8 cellular contexts compared by ENCODE assay signal in genomic region chr5:1008451-1009358, GRCh38. TPM values are rescaled to one million over a fixed set of nuclear protein-coding genes. Genes with fewer than 3 reads are reported as not detected.
DNase-seq lines count a peak whose midpoint lies in the region; ATAC-seq and TF ChIP-seq lines count a peak whose summit lies in the region.

Gene NKD2, plus strand, starts transcription at chr5:1008802. Its CDS starts 256 bp downstream, at chr5:1009058.

- H3K4me3 ChIP-seq in esophagus muscularis mucosa (peak within 1 kb of the TSS; percentile 63 to 77 (median 65)), neural cell (ENCODE audit: low read length) (peak within 1 kb of the TSS; percentile 63)

- no peaks in the 10 kb centered on the region for H4K20me1 ChIP-seq in neural cell (ENCODE audit: insufficient read depth)

- H3K27ac ChIP-seq in esophagus muscularis mucosa (replicated peaks in 1 of 4), result peak within 1 kb of the TSS in 1 of 4 donors; percentile 35
- H3K27ac ChIP-seq in neural cell (ENCODE audit: low read length), result no peak within 1 kb of the TSS

- in situ Hi-C loops in KBM-7 (cut with MboI; ENCODE audit: low pct_unique_long_range_greater_than_20kb, low sequenced_read_pairs), result no loop called here

- peaks cover 21 to 57% (median 51%) of the 10 kb centered on the region in 4 donors for H3K4me1 ChIP-seq in esophagus muscularis mucosa

- no peak within 1 kb of the TSS for H2AFZ ChIP-seq in neural cell (ENCODE audit: low read depth, low read length)

- no peaks in the 10 kb centered on the region for H3K9me3 ChIP-seq in esophagus muscularis mucosa
- H3K9me3 ChIP-seq in neural cell (ENCODE audit: low read length), result no peaks in the 10 kb centered on the region

- no peak for ATAC-seq in GM21447 (IDR thresholded peaks at IDR 0.05; ENCODE audit: unreplicated experiment)

- TF ChIP-seq CTCF in esophagus muscularis mucosa (IDR thresholded peaks at IDR 0.05) (peak; percentile 63 to 73 (median 64)), neural cell (IDR thresholded peaks at IDR 0.05; ENCODE audit: poor library complexity, severe bottlenecking) (peak; percentile 84)

- WGBS in esophagus muscularis mucosa, result 19% methylated on average over 9 of the region's 108 CpGs

- peak; percentile 24 for DNase-seq in NCI-H1694 treated with DMSO at 0.1 percent for 48 hours (lab: John Stamatoyannopoulos, UW)
- no peak for DNase-seq in NCI-H1694 (lab: John Stamatoyannopoulos, UW)
- peak; percentile 48 for DNase-seq in KBM-7
- DNase-seq in activated CD4-positive, alpha-beta T cell treated with anti-CD3 and anti-CD28 coated beads, Interleukin-2, amount 50 U/mL, for 1 hour, result peak; percentile 33
- no peak for DNase-seq in esophagus muscularis mucosa (ENCODE audit: extremely low spot score)
- no peak for DNase-seq in NCI-H187 treated with DMSO at 0.1 percent for 48 hours (lab: John Stamatoyannopoulos, UW)

- peak; percentile 26 for TF ChIP-seq RAD21 in neural cell (conservative IDR thresholded peaks at IDR 0.05)

- intact Hi-C loops in esophagus muscularis mucosa (cut with DNase I), result loop anchor here (5.0 to 10.0 kb wide), 2 partner anchors 86 to 106 kb away; partner anchors contain the start of gene SLC12A7

- H3K4me2 ChIP-seq in neural cell (ENCODE audit: low read length), result no peak within 1 kb of the TSS

- no peak for TF ChIP-seq POLR2A in esophagus muscularis mucosa (IDR thresholded peaks at IDR 0.05; ENCODE audit: low read depth)

- TF ChIP-seq EP300 in esophagus muscularis mucosa (IDR thresholded peaks at IDR 0.05) (no peak), neural cell (conservative IDR thresholded peaks at IDR 0.05; ENCODE audit: poor library complexity, severe bottlenecking) (no peak)

- no peaks in the 10 kb centered on the region for H3K79me2 ChIP-seq in neural cell (replicated peaks; ENCODE audit: insufficient read depth, low read length)

- peaks cover 0 to 83% (median 23%) of the 10 kb centered on the region in 4 donors for H3K27me3 ChIP-seq in esophagus muscularis mucosa
- H3K27me3 ChIP-seq in neural cell (ENCODE audit: insufficient read depth, low read depth, low read length), result peaks cover 57% of the 10 kb centered on the region

- no peaks in the 10 kb centered on the region for H3F3A ChIP-seq in neural cell (ENCODE audit: insufficient read depth, low read length, poor library complexity, severe bottlenecking)

- H3K9me2 ChIP-seq in neural cell (ENCODE audit: insufficient read depth, low read length), result no peaks in the 10 kb centered on the region

- peak within 1 kb of the TSS; percentile 55 for H3K9ac ChIP-seq in neural cell (ENCODE audit: low read length)

- no peaks in the 10 kb centered on the region for H3K36me3 ChIP-seq in esophagus muscularis mucosa
- H3K36me3 ChIP-seq in neural cell (ENCODE audit: insufficient read depth, low read length), result no peaks in the 10 kb centered on the region

TF ChIP-seq in neural cell, 6 proteins besides CTCF, POLR2A, EP300 and RAD21:
- TF ChIP-seq, protein P1, sequence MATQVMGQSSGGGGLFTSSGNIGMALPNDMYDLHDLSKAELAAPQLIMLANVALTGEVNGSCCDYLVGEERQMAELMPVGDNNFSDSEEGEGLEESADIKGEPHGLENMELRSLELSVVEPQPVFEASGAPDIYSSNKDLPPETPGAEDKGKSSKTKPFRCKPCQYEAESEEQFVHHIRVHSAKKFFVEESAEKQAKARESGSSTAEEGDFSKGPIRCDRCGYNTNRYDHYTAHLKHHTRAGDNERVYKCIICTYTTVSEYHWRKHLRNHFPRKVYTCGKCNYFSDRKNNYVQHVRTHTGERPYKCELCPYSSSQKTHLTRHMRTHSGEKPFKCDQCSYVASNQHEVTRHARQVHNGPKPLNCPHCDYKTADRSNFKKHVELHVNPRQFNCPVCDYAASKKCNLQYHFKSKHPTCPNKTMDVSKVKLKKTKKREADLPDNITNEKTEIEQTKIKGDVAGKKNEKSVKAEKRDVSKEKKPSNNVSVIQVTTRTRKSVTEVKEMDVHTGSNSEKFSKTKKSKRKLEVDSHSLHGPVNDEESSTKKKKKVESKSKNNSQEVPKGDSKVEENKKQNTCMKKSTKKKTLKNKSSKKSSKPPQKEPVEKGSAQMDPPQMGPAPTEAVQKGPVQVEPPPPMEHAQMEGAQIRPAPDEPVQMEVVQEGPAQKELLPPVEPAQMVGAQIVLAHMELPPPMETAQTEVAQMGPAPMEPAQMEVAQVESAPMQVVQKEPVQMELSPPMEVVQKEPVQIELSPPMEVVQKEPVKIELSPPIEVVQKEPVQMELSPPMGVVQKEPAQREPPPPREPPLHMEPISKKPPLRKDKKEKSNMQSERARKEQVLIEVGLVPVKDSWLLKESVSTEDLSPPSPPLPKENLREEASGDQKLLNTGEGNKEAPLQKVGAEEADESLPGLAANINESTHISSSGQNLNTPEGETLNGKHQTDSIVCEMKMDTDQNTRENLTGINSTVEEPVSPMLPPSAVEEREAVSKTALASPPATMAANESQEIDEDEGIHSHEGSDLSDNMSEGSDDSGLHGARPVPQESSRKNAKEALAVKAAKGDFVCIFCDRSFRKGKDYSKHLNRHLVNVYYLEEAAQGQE (IDR thresholded peaks at IDR 0.05; ENCODE audit: borderline replicate concordance), result no peak
- TF ChIP-seq EZH2 (IDR thresholded peaks at IDR 0.05; ENCODE audit: borderline replicate concordance, insufficient read depth, low read length, poor library complexity, severe bottlenecking) (no peak), MXI1 (conservative IDR thresholded peaks at IDR 0.05; ENCODE audit: poor library complexity, severe bottlenecking) (no peak), POLR2AphosphoS5 (IDR thresholded peaks at IDR 0.05) (no peak), TAF1 (IDR thresholded peaks at IDR 0.05; ENCODE audit: low read depth) (no peak), SMC3 (conservative IDR thresholded peaks at IDR 0.05; ENCODE audit: poor library complexity) (no peak)

RNA-seq across cellular contexts. Expression of gene NKD2, which starts in this region (rescaled TPM):
- 1 to 10 TPM; 3.0 to 6.6 (median 5.4) TPM for total RNA-seq in esophagus muscularis mucosa
- 7.2 and 14.2 TPM in 2 replicates for polyA plus RNA-seq in neural cell
- polyA minus RNA-seq in neural cell, result 3.4 and 4.2 TPM in 2 replicates

Comparison
In these comparisons a context has a peak if more than half of its experiments do, and no peak if none do; other contexts are left out.
1. DNase-seq: peak in NCI-H1694 treated with DMSO at 0.1 percent for 48 hours (single experiment), KBM-7 (single experiment) and activated CD4-positive, alpha-beta T cell treated with anti-CD3 and anti-CD28 coated beads, Interleukin-2, amount 50 U/mL, for 1 hour (single experiment); none in NCI-H1694 (single experiment), esophagus muscularis mucosa (single experiment) and NCI-H187 treated with DMSO at 0.1 percent for 48 hours (single experiment).